Comparison of ENCODE assay signal across 8 cellular contexts in the genomic region with DNA sequence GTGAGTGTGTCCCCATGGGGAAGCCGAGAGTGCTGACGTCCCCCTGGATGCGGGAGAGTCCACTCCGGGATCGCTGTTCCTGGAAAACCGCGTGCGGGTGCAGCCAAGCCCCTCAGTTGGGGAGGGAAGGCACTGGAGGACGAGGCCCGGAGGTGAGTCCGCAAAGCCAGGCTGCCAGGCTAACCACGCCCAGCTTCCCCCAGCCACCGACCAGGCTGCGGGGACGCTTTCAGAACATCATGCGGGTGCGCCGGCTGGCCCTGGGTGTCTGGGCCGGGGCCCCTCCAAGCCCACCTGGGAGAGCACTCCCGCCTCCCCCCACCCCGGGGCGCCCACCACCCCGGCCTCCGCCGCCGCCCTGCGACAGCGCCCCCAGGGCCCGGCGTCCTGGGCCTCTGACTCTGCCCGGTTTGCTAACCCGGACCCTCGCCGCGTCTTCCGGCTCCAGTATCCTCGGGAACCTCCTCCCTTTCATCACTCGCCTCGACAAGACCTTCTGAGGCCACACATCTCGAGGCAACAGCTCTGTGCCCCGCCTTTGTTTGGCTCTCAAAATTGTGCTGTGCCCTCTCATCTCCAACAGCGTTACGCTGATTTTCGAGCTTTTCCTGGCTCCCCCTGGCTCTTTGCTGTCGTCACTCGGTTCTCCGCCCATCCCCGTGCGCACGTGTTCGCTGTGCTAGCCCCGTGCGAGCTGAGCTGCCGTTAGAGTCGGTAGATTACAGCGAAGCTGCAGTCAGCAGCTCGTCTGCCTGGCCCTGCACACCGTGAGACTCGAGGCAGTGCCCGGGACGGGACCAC. TPM values are rescaled to one million over a fixed set of nuclear protein-coding genes. Genes with fewer than 3 reads are reported as not detected.
DNase-seq lines count a peak whose midpoint lies in the region; ATAC-seq, FAIRE-seq and TF ChIP-seq lines count a peak whose summit lies in the region.

No MANE protein-coding gene starts in this region.

- intact Hi-C loops in CD4-positive, alpha-beta memory T cell (cut with micrococcal nuclease): no loop called here
- intact Hi-C loops in lower lobe of right lung (cut with DNase I): no loop called here

- peak overlapping the region; percentile 82 to 98 (median 92) for H3K4me3 Mint-ChIP-seq in CD4-positive, alpha-beta memory T cell

- peak; percentile 76 to 84 for ATAC-seq in lower lobe of right lung
- ATAC-seq in HG02610 (IDR thresholded peaks at IDR 0.05; ENCODE audit: unreplicated experiment): no peak

- no peak for FAIRE-seq in D721Med (lab: Jason Lieb, UNC)

- H3K4me1 ChIP-seq in CD4-positive, alpha-beta memory T cell (ENCODE audit: insufficient read depth, low read length): peaks cover 5% of the 10 kb centered on the region
- peaks cover 10% of the 10 kb centered on the region for H3K4me1 ChIP-seq in lower lobe of right lung

- peak overlapping the region in 1 of 2 donors; percentile 40 for H3K4me3 ChIP-seq in CD4-positive, alpha-beta memory T cell (ENCODE audit: low read length in 2 of 2)
- H3K4me3 ChIP-seq in lower lobe of right lung: peak overlapping the region; percentile 47

- POLR2A ChIA-PET in CD4-positive, alpha-beta memory T cell (lab: Charles Lee; ENCODE audit: partially characterized antibody): interaction anchor here (0.6 to 1.6 kb wide), 6 partner anchors 11 to 90 kb away, joined by 3 to 7 read pairs (median 4); a partner anchor contains a TSS

- peaks cover 0 to 2% (median 0%) of the 10 kb centered on the region in 8 donors for H3K9me3 Mint-ChIP-seq in CD4-positive, alpha-beta memory T cell

- peak; percentile 55 to 81 (median 67) for DNase-seq in CD4-positive, alpha-beta memory T cell
- peak; percentile 54 for DNase-seq in activated CD4-positive, alpha-beta T cell treated with anti-CD3 and anti-CD28 coated beads for 1 hour
- DNase-seq in cerebellar nuclear complex (lab: John Stamatoyannopoulos, UW) (peak; percentile 8 to 27), lower lobe of right lung (peak; percentile 69), D721Med (ENCODE audit: insufficient read length, low spot score) (no peak), hippocampal formation (lab: John Stamatoyannopoulos, UW) (no peak)
- DNase-seq in stimulated activated CD8-positive, alpha-beta memory T cell treated with anti-CD3 and anti-CD28 coated beads, Interleukin-12 subunit alpha, Interleukin-12 subunit beta, amount 100 ng/mL, for 24 hours (ENCODE audit: extremely low read depth): peak; percentile 17

- TF ChIP-seq CTCF in lower lobe of right lung (IDR thresholded peaks at IDR 0.05) (no peak), D721Med (IDR thresholded peaks at IDR 0.05; ENCODE audit: insufficient read depth, missing control alignments) (no peak)

- no peak overlapping the region for H3K27ac ChIP-seq in CD4-positive, alpha-beta memory T cell (ENCODE audit: low read depth, low read length)
- H3K27ac ChIP-seq in lower lobe of right lung: no peak overlapping the region

- H3K36me3 Mint-ChIP-seq in CD4-positive, alpha-beta memory T cell: no peaks in the 10 kb centered on the region

- peaks cover 4 to 6% of the 10 kb centered on the region in 2 donors for H3K27me3 Mint-ChIP-seq in CD4-positive, alpha-beta memory T cell

- peaks cover 4 to 15% (median 6%) of the 10 kb centered on the region in 4 donors for H3K4me1 Mint-ChIP-seq in CD4-positive, alpha-beta memory T cell

- CTCF ChIA-PET in CD4-positive, alpha-beta memory T cell (lab: Charles Lee; ENCODE audit: partially characterized antibody): interaction anchor here (1.0 to 1.2 kb wide), 5 partner anchors 12 to 83 kb away, joined by 3 to 5 read pairs (median 3); no protein-coding TSS in a partner anchor

- no peaks in the 10 kb centered on the region for H3K36me3 ChIP-seq in CD4-positive, alpha-beta memory T cell (ENCODE audit: insufficient read depth, low read length)
- H3K36me3 ChIP-seq in lower lobe of right lung: no peaks in the 10 kb centered on the region

- H3K9me3 ChIP-seq in CD4-positive, alpha-beta memory T cell (ENCODE audit: control insufficient read depth in 1 of 2, low read length in 2 of 2): no peaks in the 10 kb centered on the region
- no peaks in the 10 kb centered on the region for H3K9me3 ChIP-seq in lower lobe of right lung

- H3K27ac Mint-ChIP-seq in CD4-positive, alpha-beta memory T cell: peak overlapping the region in 6 of 7 donors; percentile 28 to 96 (median 88)

- H3K27me3 ChIP-seq in CD4-positive, alpha-beta memory T cell (ENCODE audit: insufficient read depth, low read length): no peaks in the 10 kb centered on the region
- peaks cover 24% of the 10 kb centered on the region for H3K27me3 ChIP-seq in lower lobe of right lung (ENCODE audit: low read depth)

RNA-seq across cellular contexts. Expression of a gene that starts 47.1 kb away (rescaled TPM):
- 10 to 100 TPM; 90.2 to 94.3 TPM for total RNA-seq in CD4-positive, alpha-beta memory T cell
- 10 to 100 TPM; 42.1 to 45.8 TPM for polyA plus RNA-seq in CD4-positive, alpha-beta memory T cell
- total RNA-seq in lower lobe of right lung: 64.5 TPM

Comparison
In these comparisons a context has a peak if more than half of its experiments do, and no peak if none do; other contexts are left out.
1. DNase-seq: peak in CD4-positive, alpha-beta memory T cell (5 of 5), activated CD4-positive, alpha-beta T cell treated with anti-CD3 and anti-CD28 coated beads for 1 hour (single experiment), cerebellar nuclear complex (2 of 2), lower lobe of right lung (single experiment) and stimulated activated CD8-positive, alpha-beta memory T cell treated with anti-CD3 and anti-CD28 coated beads, Interleukin-12 subunit alpha, Interleukin-12 subunit beta, amount 100 ng/mL, for 24 hours (single experiment); none in D721Med (single experiment) and hippocampal formation (0 of 2).